ENCODE assay signal across 11 cellular contexts in genomic region chr7:131020759-131021219, GRCh38.
DNase-seq lines count a peak whose midpoint lies in the region; ATAC-seq and TF ChIP-seq lines count a peak whose summit lies in the region.
"Had no signal": no experiment of that assay in that cellular context is flagged by ENCODE, and none has a peak within 500 bp of the region (broad histone marks: within the 10 kb centered on the region; RNA-seq: fewer than 3 reads in every experiment).

No MANE protein-coding gene starts in this region.

- peak; percentile 55 for ATAC-seq in GM18517 (IDR thresholded peaks at IDR 0.05; ENCODE audit: unreplicated experiment)
- ATAC-seq in GM21390 (IDR thresholded peaks at IDR 0.05; ENCODE audit: unreplicated experiment) = peak; percentile 37
- ATAC-seq in HG03520 (IDR thresholded peaks at IDR 0.05; ENCODE audit: unreplicated experiment) = peak; percentile 10
- ATAC-seq in memory B cell (ENCODE audit: low read depth) = peak; percentile 41

- H3K4me3 ChIP-seq in tibial artery = no peak overlapping the region
- H3K4me3 ChIP-seq in transverse colon = no peak overlapping the region
- H3K4me3 ChIP-seq: heart right ventricle, sigmoid colon had no signal

- H3K27me3 ChIP-seq in tibial artery (no peaks in the 10 kb centered on the region), transverse colon (no peaks in the 10 kb centered on the region)
- H3K27me3 ChIP-seq: heart right ventricle, sigmoid colon had no signal

- H3K9me3 ChIP-seq in tibial artery (no peaks in the 10 kb centered on the region), transverse colon (no peaks in the 10 kb centered on the region)
- H3K9me3 ChIP-seq: heart right ventricle, sigmoid colon had no signal

- H3K4me1 ChIP-seq in tibial artery = peaks cover 0 to 86% (median 49%) of the 10 kb centered on the region in 4 donors
- peaks cover 0 to 37% (median 10%) of the 10 kb centered on the region in 4 donors for H3K4me1 ChIP-seq in transverse colon

- no peak for TF ChIP-seq EP300 in transverse colon (IDR thresholded peaks at IDR 0.05; ENCODE audit: low read depth)

- no peaks in the 10 kb centered on the region for H3K27me3 Mint-ChIP-seq in memory B cell

- H3K27ac Mint-ChIP-seq in memory B cell = peak overlapping the region; percentile 69

- H3K36me3 ChIP-seq in tibial artery (peaks cover 0 to 18% (median 9%) of the 10 kb centered on the region in 3 donors), transverse colon (no peaks in the 10 kb centered on the region)
- H3K36me3 ChIP-seq: sigmoid colon had no signal

- H3K4me3 Mint-ChIP-seq in memory B cell = peak overlapping the region; percentile 50

- TF ChIP-seq CTCF in tibial artery (IDR thresholded peaks at IDR 0.05) (no peak), transverse colon (IDR thresholded peaks at IDR 0.05) (no peak)

- H3K9me3 Mint-ChIP-seq in memory B cell = peaks cover 3% of the 10 kb centered on the region

- DNase-seq in memory B cell (ENCODE audit: low spot score in 2 of 2) (no peak), NCI-H2196 treated with DMSO at 0.1 percent for 48 hours (lab: John Stamatoyannopoulos, UW; ENCODE audit: unreplicated experiment) (no peak), tibial artery (no peak), transverse colon (no peak)
- DNase-seq: DMS79, heart right ventricle, NCI-H1092 treated with DMSO at 0.1 percent for 48 hours, sigmoid colon had no signal

- peaks cover 40% of the 10 kb centered on the region for H3K4me1 Mint-ChIP-seq in memory B cell

- peaks cover 26% of the 10 kb centered on the region for H3K36me3 Mint-ChIP-seq in memory B cell

- intact Hi-C loops in tibial artery (cut with DNase I; ENCODE audit: low total_unique reads) = no loop called here
- intact Hi-C loops in transverse colon (cut with DNase I; ENCODE audit: low total_unique reads) = no loop called here

- WGBS in transverse colon (ENCODE audit: low coverage in 1 of 2), 2 donors = 68 to 95% methylated on average over 4 to 7 of the region's 7 CpGs

- H3K27ac ChIP-seq in tibial artery (no peak overlapping the region), transverse colon (no peak overlapping the region)
- H3K27ac ChIP-seq: heart right ventricle, sigmoid colon had no signal

- in situ Hi-C loops in transverse colon (cut with MboI; ENCODE audit: low pct_ligation_motif_present in 1 of 4, low pct_unique_long_range_greater_than_20kb in 1 of 4, low sequenced_read_pairs in 3 of 4) = no loop called here

- TF ChIP-seq POLR2A in transverse colon (IDR thresholded peaks at IDR 0.05) = no peak
